ENCODE assay signal across 8 cellular contexts in the genomic region with DNA sequence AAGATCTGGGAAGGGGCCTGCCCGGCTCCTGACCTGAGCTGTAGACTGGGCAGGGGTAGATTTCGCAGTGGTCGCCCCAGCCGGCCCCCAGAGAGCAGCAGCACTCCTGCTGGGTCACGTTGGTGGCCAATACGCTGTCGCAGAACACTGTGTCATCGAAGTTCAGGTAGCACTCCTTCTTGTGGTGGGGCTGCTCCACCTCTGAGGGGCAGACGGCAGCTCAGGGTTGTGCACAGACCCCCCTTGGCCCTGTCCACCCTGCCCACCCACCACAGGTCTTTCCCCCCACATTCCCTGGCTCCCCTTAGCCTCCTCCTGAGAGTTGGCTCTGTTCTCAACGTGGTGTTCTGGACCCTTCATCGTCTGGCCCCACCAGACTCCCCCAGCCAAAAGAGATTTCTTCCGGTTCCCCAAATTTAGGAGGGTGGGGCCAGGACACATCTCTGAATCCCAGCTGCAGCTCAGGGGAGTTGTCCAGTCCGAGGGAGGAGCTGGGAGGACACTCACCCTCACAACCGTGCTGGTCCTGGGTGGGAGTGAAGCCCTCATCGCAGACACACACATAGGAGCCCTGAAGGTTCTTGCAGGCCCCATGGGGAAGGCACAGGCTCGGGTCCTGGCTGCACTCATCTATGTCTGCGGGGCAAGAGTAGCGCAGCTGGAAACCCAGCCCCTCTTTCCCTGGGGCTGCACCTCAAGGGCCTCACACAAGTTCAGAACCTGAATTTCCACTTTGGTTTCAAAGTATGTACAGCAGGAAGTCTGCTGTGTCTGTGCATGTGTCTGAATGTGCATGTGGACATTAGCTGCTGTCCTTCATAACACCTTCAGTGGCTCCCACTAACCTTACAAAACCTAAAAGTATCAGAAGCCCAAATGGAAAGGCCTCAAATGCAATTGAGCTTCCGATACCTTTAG. TPM values are rescaled to one million over a fixed set of nuclear protein-coding genes. Genes with fewer than 3 reads are reported as not detected.
DNase-seq lines count a peak whose midpoint lies in the region; ATAC-seq and TF ChIP-seq lines count a peak whose summit lies in the region.

No MANE protein-coding gene starts in this region.

- no peaks in the 10 kb centered on the region for H3K9me3 Mint-ChIP-seq in activated B cell treated with CpG ODN at 0.5 μM for 24 hours
- no peaks in the 10 kb centered on the region for H3K9me3 Mint-ChIP-seq in stimulated activated memory B cell treated with anti-CD40 and anti-IgM and Interleukin-4, amounts not matched to agents 10 μg/mL and 1 μg/mL and 100 μg/mL, for 72 hours

- H3K9me2 ChIP-seq in hepatocyte (replicated peaks; ENCODE audit: insufficient read depth): no peaks in the 10 kb centered on the region

- intact Hi-C loops in activated B cell treated with CpG ODN at 0.5 μM for 24 hours (cut with micrococcal nuclease): loop anchor here (1.0 to 2.0 kb wide), 2 partner anchors 17 to 277 kb away; a partner anchor contains a TSS

- ATAC-seq in activated B cell treated with CpG ODN at 0.5 μM for 24 hours (ENCODE audit: low read depth) (no peak), left lobe of liver (no peak), HG02798 (IDR thresholded peaks at IDR 0.05; ENCODE audit: poor library complexity, unreplicated experiment) (no peak), GM21515 (IDR thresholded peaks at IDR 0.05; ENCODE audit: unreplicated experiment) (no peak)
- no peak for ATAC-seq in stimulated activated memory B cell treated with anti-CD40 and anti-IgM and Interleukin-4, amounts not matched to agents 10 μg/mL and 1 μg/mL and 100 μg/mL, for 72 hours

- H3K27ac ChIP-seq in HEK293 (ENCODE audit: extremely low read depth, low read depth, low read length) (peak overlapping the region; percentile 69; the same call in 1 of the 2 replicates), hepatocyte (peak overlapping the region; percentile 71)

- H3K79me2 ChIP-seq in hepatocyte: peaks cover 9% of the 10 kb centered on the region

- H3K4me3 Mint-ChIP-seq in activated B cell treated with CpG ODN at 0.5 μM for 24 hours: peak overlapping the region; percentile 88
- peak overlapping the region; percentile 91 for H3K4me3 Mint-ChIP-seq in stimulated activated memory B cell treated with anti-CD40 and anti-IgM and Interleukin-4, amounts not matched to agents 10 μg/mL and 1 μg/mL and 100 μg/mL, for 72 hours

- H3K9me3 ChIP-seq in HEK293 (ENCODE audit: control insufficient read depth, insufficient read depth, low read depth, low read length) (no peaks in the 10 kb centered on the region), hepatocyte (ENCODE audit: low read depth) (no peaks in the 10 kb centered on the region)

- H3K4me1 Mint-ChIP-seq in activated B cell treated with CpG ODN at 0.5 μM for 24 hours: peaks cover 29% of the 10 kb centered on the region
- peaks cover 51% of the 10 kb centered on the region for H3K4me1 Mint-ChIP-seq in stimulated activated memory B cell treated with anti-CD40 and anti-IgM and Interleukin-4, amounts not matched to agents 10 μg/mL and 1 μg/mL and 100 μg/mL, for 72 hours

- H4K20me1 ChIP-seq in hepatocyte (ENCODE audit: insufficient read depth, poor library complexity, severe bottlenecking): peaks cover 23% of the 10 kb centered on the region

- peaks cover 0 to 82% of the 10 kb centered on the region in 2 experiments; a peak in 2 of 3 replicates for H3K36me3 ChIP-seq in HEK293 (ENCODE audit: control insufficient read depth in 2 of 2, insufficient read depth in 1 of 2, low read length in 2 of 2)
- no peaks in the 10 kb centered on the region for H3K36me3 ChIP-seq in hepatocyte (replicated peaks; ENCODE audit: insufficient read depth, low read depth)

- H3K36me3 Mint-ChIP-seq in activated B cell treated with CpG ODN at 0.5 μM for 24 hours (ENCODE audit: low read depth): peaks cover 24% of the 10 kb centered on the region
- H3K36me3 Mint-ChIP-seq in stimulated activated memory B cell treated with anti-CD40 and anti-IgM and Interleukin-4, amounts not matched to agents 10 μg/mL and 1 μg/mL and 100 μg/mL, for 72 hours: peaks cover 21% of the 10 kb centered on the region

- DNase-seq in activated B cell treated with CpG ODN at 0.5 μM for 24 hours (no peak), hepatocyte (ENCODE audit: low spot score) (no peak), left lobe of liver (ENCODE audit: low spot score) (no peak), AG20443 (ENCODE audit: low spot score) (no peak)

- CTCF ChIA-PET in HEK293 (lab: Yijun Ruan, JAX): interaction anchor here (0.6 to 4.5 kb wide), 25 partner anchors 11 to 695 kb away, joined by 3 to 133 read pairs (median 4); a partner anchor contains a TSS
- CTCF ChIA-PET in activated B cell treated with CpG ODN at 0.5 μM for 24 hours (lab: Charles Lee): interaction anchor here (0.9 to 5.0 kb wide), 13 partner anchors 8 to 343 kb away, joined by 3 to 52 read pairs (median 6); a partner anchor contains a TSS

- no peak overlapping the region for H2AFZ ChIP-seq in hepatocyte

- peak overlapping the region; percentile 94 for H3K4me2 ChIP-seq in hepatocyte

- H3K27ac Mint-ChIP-seq in activated B cell treated with CpG ODN at 0.5 μM for 24 hours: peak overlapping the region; percentile 86
- H3K27ac Mint-ChIP-seq in stimulated activated memory B cell treated with anti-CD40 and anti-IgM and Interleukin-4, amounts not matched to agents 10 μg/mL and 1 μg/mL and 100 μg/mL, for 72 hours: peak overlapping the region; percentile 90

- no peak overlapping the region; the same call in none of the 2 replicates for H3K4me3 ChIP-seq in HEK293 (ENCODE audit: low read depth, low read length)
- H3K4me3 ChIP-seq in hepatocyte: no peak overlapping the region

- peak; percentile 1; the same call in 1 of the 2 replicates for TF ChIP-seq CTCF in HEK293 (tag by site-specific recombination; IDR thresholded peaks at IDR 0.05)
- TF ChIP-seq CTCF in activated B cell treated with CpG ODN at 0.5 μM for 24 hours (IDR thresholded peaks at IDR 0.05): no peak
- no peak for TF ChIP-seq CTCF in hepatocyte (IDR thresholded peaks at IDR 0.05; ENCODE audit: poor library complexity)

- no peaks in the 10 kb centered on the region for H3K27me3 Mint-ChIP-seq in activated B cell treated with CpG ODN at 0.5 μM for 24 hours
- no peaks in the 10 kb centered on the region for H3K27me3 Mint-ChIP-seq in stimulated activated memory B cell treated with anti-CD40 and anti-IgM and Interleukin-4, amounts not matched to agents 10 μg/mL and 1 μg/mL and 100 μg/mL, for 72 hours

- WGBS in hepatocyte (ENCODE audit: low lambda C conversion rate, missing lambda C conversion rate): 59% methylated on average over 18 of the region's 19 CpGs

- no peaks in the 10 kb centered on the region for H3K27me3 ChIP-seq in hepatocyte

- POLR2A ChIA-PET in HEK293 (lab: Yijun Ruan, JAX): interaction anchor here (0.5 to 2.6 kb wide), 17 partner anchors 8 to 508 kb away, joined by 3 to 39 read pairs (median 8); a partner anchor contains a TSS
- POLR2A ChIA-PET in activated B cell treated with CpG ODN at 0.5 μM for 24 hours (lab: Charles Lee): interaction anchor here (0.8 to 4.9 kb wide), 33 partner anchors 8 to 318 kb away, joined by 3 to 52 read pairs (median 6); a partner anchor contains a TSS

- H3K4me1 ChIP-seq in HEK293 (ENCODE audit: control insufficient read depth, insufficient read depth, low read length) (peaks cover 3% of the 10 kb centered on the region; the same call in 1 of the 2 replicates), hepatocyte (ENCODE audit: insufficient read depth) (peaks cover 24% of the 10 kb centered on the region)

TF ChIP-seq in HEK293, 187 proteins besides CTCF, POLR2A, EP300 and RAD21 (continues in another document):
- TF ChIP-seq, protein P1, sequence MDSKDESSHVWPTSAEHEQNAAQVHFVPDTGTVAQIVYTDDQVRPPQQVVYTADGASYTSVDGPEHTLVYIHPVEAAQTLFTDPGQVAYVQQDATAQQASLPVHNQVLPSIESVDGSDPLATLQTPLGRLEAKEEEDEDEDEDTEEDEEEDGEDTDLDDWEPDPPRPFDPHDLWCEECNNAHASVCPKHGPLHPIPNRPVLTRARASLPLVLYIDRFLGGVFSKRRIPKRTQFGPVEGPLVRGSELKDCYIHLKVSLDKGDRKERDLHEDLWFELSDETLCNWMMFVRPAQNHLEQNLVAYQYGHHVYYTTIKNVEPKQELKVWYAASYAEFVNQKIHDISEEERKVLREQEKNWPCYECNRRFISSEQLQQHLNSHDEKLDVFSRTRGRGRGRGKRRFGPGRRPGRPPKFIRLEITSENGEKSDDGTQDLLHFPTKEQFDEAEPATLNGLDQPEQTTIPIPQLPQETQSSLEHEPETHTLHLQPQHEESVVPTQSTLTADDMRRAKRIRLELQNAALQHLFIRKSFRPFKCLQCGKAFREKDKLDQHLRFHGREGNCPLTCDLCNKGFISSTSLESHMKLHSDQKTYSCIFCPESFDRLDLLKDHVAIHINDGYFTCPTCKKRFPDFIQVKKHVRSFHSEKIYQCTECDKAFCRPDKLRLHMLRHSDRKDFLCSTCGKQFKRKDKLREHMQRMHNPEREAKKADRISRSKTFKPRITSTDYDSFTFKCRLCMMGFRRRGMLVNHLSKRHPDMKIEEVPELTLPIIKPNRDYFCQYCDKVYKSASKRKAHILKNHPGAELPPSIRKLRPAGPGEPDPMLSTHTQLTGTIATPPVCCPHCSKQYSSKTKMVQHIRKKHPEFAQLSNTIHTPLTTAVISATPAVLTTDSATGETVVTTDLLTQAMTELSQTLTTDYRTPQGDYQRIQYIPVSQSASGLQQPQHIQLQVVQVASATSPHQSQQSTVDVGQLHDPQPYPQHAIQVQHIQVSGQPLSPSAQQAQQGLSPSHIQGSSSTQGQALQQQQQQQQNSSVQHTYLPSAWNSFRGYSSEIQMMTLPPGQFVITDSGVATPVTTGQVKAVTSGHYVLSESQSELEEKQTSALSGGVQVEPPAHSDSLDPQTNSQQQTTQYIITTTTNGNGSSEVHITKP (tag by site-specific recombination; IDR thresholded peaks at IDR 0.05): peak; percentile 94
- TF ChIP-seq HOXD13 (CRISPR knock-in tag; IDR thresholded peaks at IDR 0.05; ENCODE audit: borderline replicate concordance): 0 out of 2 replicates have a peak, but pooled peaks have one; percentile 7

RNA-seq across cellular contexts. Expression of a gene that starts 16.5 kb away (rescaled TPM):
- 70.0 and 75.7 TPM in 2 replicates for total RNA-seq in activated B cell treated with CpG ODN at 0.5 μM for 24 hours
- total RNA-seq in hepatocyte: 80.4 and 83.9 TPM in 2 replicates
- 162 and 167 TPM in 2 replicates for polyA plus RNA-seq in hepatocyte
- 67.6 TPM for total RNA-seq in left lobe of liver

RNA-seq across cellular contexts. Expression of a gene that starts 16.8 kb away (rescaled TPM):
- total RNA-seq in activated B cell treated with CpG ODN at 0.5 μM for 24 hours (25.0 and 25.3 TPM in 2 replicates), hepatocyte (46.0 and 53.7 TPM in 2 replicates), left lobe of liver (42.3 TPM)
- polyA plus RNA-seq in hepatocyte: 85.3 and 101 TPM in 2 replicates

RNA-seq across cellular contexts. Expression of a gene that starts 28.9 kb away (rescaled TPM):
- 40.9 and 41.0 TPM in 2 replicates for total RNA-seq in activated B cell treated with CpG ODN at 0.5 μM for 24 hours
- 20.5 and 20.8 TPM in 2 replicates for total RNA-seq in hepatocyte
- 52.4 and 57.3 TPM in 2 replicates for polyA plus RNA-seq in hepatocyte
- total RNA-seq in left lobe of liver: 17.0 TPM

RNA-seq across cellular contexts. Expression of a gene that starts 31.0 kb away (rescaled TPM):
- 19.1 and 21.6 TPM in 2 replicates for total RNA-seq in activated B cell treated with CpG ODN at 0.5 μM for 24 hours
- total RNA-seq in hepatocyte: 28.5 and 34.1 TPM in 2 replicates
- polyA plus RNA-seq in hepatocyte: 105 and 112 TPM in 2 replicates
- 19.0 TPM for total RNA-seq in left lobe of liver

RNA-seq across cellular contexts. Expression of a gene that starts 34.5 kb away (rescaled TPM):
- total RNA-seq in activated B cell treated with CpG ODN at 0.5 μM for 24 hours (143 and 163 TPM in 2 replicates), hepatocyte (8.4 and 20.9 TPM in 2 replicates), left lobe of liver (13.5 TPM)
- 12.5 and 18.1 TPM in 2 replicates for polyA plus RNA-seq in hepatocyte
